15 cellular contexts compared by ENCODE assay signal in genomic region chr19:15266683-15267082, GRCh38. TPM values are rescaled to one million over a fixed set of nuclear protein-coding genes. Genes with fewer than 3 reads are reported as not detected.
DNase-seq lines count a peak whose midpoint lies in the region; ATAC-seq and TF ChIP-seq lines count a peak whose summit lies in the region.
"Had no signal": no experiment of that assay in that cellular context is flagged by ENCODE, and none has a peak within 500 bp of the region (broad histone marks: within the 10 kb centered on the region; RNA-seq: fewer than 3 reads in every experiment).

No MANE protein-coding gene starts in this region.

- TF ChIP-seq EP300 in stomach (IDR thresholded peaks at IDR 0.05): no peak

- WGBS in stomach, 5 donors: 73 to 90% (median 81%) methylated on average over 1 of the region's 1 CpG

- CTCF ChIA-PET in activated CD8-positive, alpha-beta T cell treated with anti-CD3 and anti-CD28 coated beads, Interleukin-2, amount 10 ng/mL, durations not matched to agents 7 days and 5 days (lab: Charles Lee): no interaction called here

- POLR2A ChIA-PET in activated CD8-positive, alpha-beta T cell treated with anti-CD3 and anti-CD28 coated beads, Interleukin-2, amount 10 ng/mL, durations not matched to agents 7 days and 5 days (lab: Charles Lee): no interaction called here

- H3K36me3 ChIP-seq in MG63: peaks cover 96% of the 10 kb centered on the region
- peaks cover 97% of the 10 kb centered on the region for H3K36me3 ChIP-seq in lower lobe of right lung
- peaks cover 52 to 99% (median 87%) of the 10 kb centered on the region in 4 donors for H3K36me3 ChIP-seq in stomach

- no peak for ATAC-seq in lower lobe of right lung
- no peak for ATAC-seq in stimulated activated naive B cell treated with anti-CD40 and anti-IgM and Interleukin-4, amounts not matched to agents 10 μg/mL and 1 μg/mL and 100 μg/mL, for 72 hours (replicated peaks)
- ATAC-seq in activated CD8-positive, alpha-beta T cell treated with anti-CD3 and anti-CD28 coated beads, Interleukin-2, amount 10 ng/mL, durations not matched to agents 7 days and 5 days: no peak
- ATAC-seq: GM23338 had no signal

- TF ChIP-seq CTCF in brain (conservative IDR thresholded peaks at IDR 0.05) (no peak), lower lobe of right lung (IDR thresholded peaks at IDR 0.05) (no peak), stomach (IDR thresholded peaks at IDR 0.05) (no peak)

- H3K27ac ChIP-seq in lower lobe of right lung: peak overlapping the region; percentile 67
- H3K27ac ChIP-seq in stomach: peak overlapping the region; percentile 9 to 90 (median 82)
- H3K27ac ChIP-seq: BLaER1, SK-N-MC had no signal

- DNase-seq in MG63: peak; percentile 32
- DNase-seq in lower lobe of right lung: no peak
- no peak for DNase-seq in stomach
- no peak for DNase-seq in stimulated activated naive B cell treated with anti-CD40 and anti-IgM and Interleukin-4, amounts not matched to agents 10 μg/mL and 1 μg/mL and 100 μg/mL, for 72 hours
- no peak for DNase-seq in activated gamma-delta T cell (lab: John Stamatoyannopoulos, UW)
- DNase-seq in SIG-M5 (lab: John Stamatoyannopoulos, UW): no peak
- no peak for DNase-seq in activated CD8-positive, alpha-beta T cell treated with anti-CD3 and anti-CD28 coated beads, Interleukin-2, amount 10 ng/mL, durations not matched to agents 7 days and 5 days
- DNase-seq: DMS79, Karpas-422, naive B cell had no signal

- peaks cover 69% of the 10 kb centered on the region for H3K4me1 Mint-ChIP-seq in brain
- peaks cover 29 to 37% of the 10 kb centered on the region in 2 donors for H3K4me1 Mint-ChIP-seq in stimulated activated naive B cell treated with anti-CD40 and anti-IgM and Interleukin-4, amounts not matched to agents 10 μg/mL and 1 μg/mL and 100 μg/mL, for 72 hours
- no peaks in the 10 kb centered on the region for H3K4me1 Mint-ChIP-seq in activated CD8-positive, alpha-beta T cell treated with anti-CD3 and anti-CD28 coated beads, Interleukin-2, amount 10 ng/mL, durations not matched to agents 7 days and 5 days (ENCODE audit: low read depth)
- H3K4me1 Mint-ChIP-seq: GM23338 had no signal

- peak overlapping the region in 1 of 5 experiments; percentile 9 for H3K4me3 Mint-ChIP-seq in brain
- H3K4me3 Mint-ChIP-seq in stimulated activated naive B cell treated with anti-CD40 and anti-IgM and Interleukin-4, amounts not matched to agents 10 μg/mL and 1 μg/mL and 100 μg/mL, for 72 hours: no peak overlapping the region
- no peak overlapping the region for H3K4me3 Mint-ChIP-seq in activated CD8-positive, alpha-beta T cell treated with anti-CD3 and anti-CD28 coated beads, Interleukin-2, amount 10 ng/mL, durations not matched to agents 7 days and 5 days
- H3K4me3 Mint-ChIP-seq: GM23338, naive B cell had no signal

- H3K36me3 Mint-ChIP-seq in brain: peaks cover 81% of the 10 kb centered on the region
- H3K36me3 Mint-ChIP-seq in stimulated activated naive B cell treated with anti-CD40 and anti-IgM and Interleukin-4, amounts not matched to agents 10 μg/mL and 1 μg/mL and 100 μg/mL, for 72 hours: peaks cover 52 to 73% of the 10 kb centered on the region in 2 donors
- H3K36me3 Mint-ChIP-seq in activated CD8-positive, alpha-beta T cell treated with anti-CD3 and anti-CD28 coated beads, Interleukin-2, amount 10 ng/mL, durations not matched to agents 7 days and 5 days (ENCODE audit: low read depth): peaks cover 69% of the 10 kb centered on the region

- H3K27me3 ChIP-seq in MG63 (no peaks in the 10 kb centered on the region), lower lobe of right lung (ENCODE audit: low read depth) (no peaks in the 10 kb centered on the region), stomach (no peaks in the 10 kb centered on the region)
- H3K27me3 ChIP-seq: BLaER1, tibial nerve had no signal

- intact Hi-C loops in lower lobe of right lung (cut with DNase I) (no loop called here), stomach (cut with DNase I; ENCODE audit: low total_unique reads) (loop anchor here (10.0 kb wide), 1 partner anchor 58 kb away; no protein-coding TSS in a partner anchor)

- H3K4me3 ChIP-seq in MG63: no peak overlapping the region
- H3K4me3 ChIP-seq in lower lobe of right lung: no peak overlapping the region
- H3K4me3 ChIP-seq in stomach: no peak overlapping the region
- H3K4me3 ChIP-seq: BLaER1, GM23338, SK-N-MC, tibial nerve had no signal

- H3K9me3 ChIP-seq in MG63 (no peaks in the 10 kb centered on the region), lower lobe of right lung (no peaks in the 10 kb centered on the region), stomach (no peaks in the 10 kb centered on the region)
- H3K9me3 ChIP-seq: BLaER1, tibial nerve had no signal

- peak overlapping the region; percentile 34 to 97 (median 91) for H3K27ac Mint-ChIP-seq in brain
- no peak overlapping the region for H3K27ac Mint-ChIP-seq in stimulated activated naive B cell treated with anti-CD40 and anti-IgM and Interleukin-4, amounts not matched to agents 10 μg/mL and 1 μg/mL and 100 μg/mL, for 72 hours
- no peak overlapping the region for H3K27ac Mint-ChIP-seq in activated CD8-positive, alpha-beta T cell treated with anti-CD3 and anti-CD28 coated beads, Interleukin-2, amount 10 ng/mL, durations not matched to agents 7 days and 5 days
- H3K27ac Mint-ChIP-seq: GM23338 had no signal

- H3K27me3 Mint-ChIP-seq in brain: peaks cover 4% of the 10 kb centered on the region
- no peaks in the 10 kb centered on the region for H3K27me3 Mint-ChIP-seq in stimulated activated naive B cell treated with anti-CD40 and anti-IgM and Interleukin-4, amounts not matched to agents 10 μg/mL and 1 μg/mL and 100 μg/mL, for 72 hours
- H3K27me3 Mint-ChIP-seq in activated CD8-positive, alpha-beta T cell treated with anti-CD3 and anti-CD28 coated beads, Interleukin-2, amount 10 ng/mL, durations not matched to agents 7 days and 5 days (ENCODE audit: low read depth): no peaks in the 10 kb centered on the region
- H3K27me3 Mint-ChIP-seq: naive B cell had no signal

- no peak for TF ChIP-seq POLR2A in stomach (IDR thresholded peaks at IDR 0.05)

- no peaks in the 10 kb centered on the region for H3K9me3 Mint-ChIP-seq in brain
- no peaks in the 10 kb centered on the region for H3K9me3 Mint-ChIP-seq in stimulated activated naive B cell treated with anti-CD40 and anti-IgM and Interleukin-4, amounts not matched to agents 10 μg/mL and 1 μg/mL and 100 μg/mL, for 72 hours
- no peaks in the 10 kb centered on the region for H3K9me3 Mint-ChIP-seq in activated CD8-positive, alpha-beta T cell treated with anti-CD3 and anti-CD28 coated beads, Interleukin-2, amount 10 ng/mL, durations not matched to agents 7 days and 5 days (ENCODE audit: insufficient read depth)
- H3K9me3 Mint-ChIP-seq: GM23338, naive B cell had no signal

- H3K4me1 ChIP-seq in lower lobe of right lung: peaks cover 57% of the 10 kb centered on the region
- peaks cover 47 to 92% (median 74%) of the 10 kb centered on the region in 4 donors for H3K4me1 ChIP-seq in stomach
- H3K4me1 ChIP-seq: BLaER1 had no signal

RNA-seq across cellular contexts. Expression of gene EPHX3, which starts 34.4 kb away (rescaled TPM):
- total RNA-seq in MG63 (2014; rRNA removed; shearing (Covaris generic); ENCODE audit: low replicate concordance): not detected in 2 replicates
- polyA plus RNA-seq in brain (ENCODE audit: insufficient read depth, low read depth, low replicate concordance) (not detected), stomach (10 to 100 TPM in 1 of 3 donors, under 1 TPM in 1, not detected in 1; 0.31 to 12.8 TPM)
- total RNA-seq in lower lobe of right lung (2.3 TPM), stomach (1 to 10 TPM in 2 of 5 donors, not detected in 3; 1.1 to 4.2 TPM)
- total RNA-seq in activated CD8-positive, alpha-beta T cell treated with anti-CD3 and anti-CD28 coated beads, Interleukin-2, amount 10 ng/mL, durations not matched to agents 7 days and 5 days: under 1 TPM; 0.21 to 0.29 TPM

Comparison
In these comparisons a context has a peak if more than half of its experiments do, and no peak if none do; other contexts are left out.
1. H3K27ac Mint-ChIP-seq: peak in brain (5 of 5); none in stimulated activated naive B cell treated with anti-CD40 and anti-IgM and Interleukin-4, amounts not matched to agents 10 μg/mL and 1 μg/mL and 100 μg/mL, for 72 hours (single experiment) and activated CD8-positive, alpha-beta T cell treated with anti-CD3 and anti-CD28 coated beads, Interleukin-2, amount 10 ng/mL, durations not matched to agents 7 days and 5 days (single experiment).